Comparison of ENCODE assay signal across 10 cellular contexts in genomic region chr1:68174173-68175113, GRCh38. TPM values are rescaled to one million over a fixed set of nuclear protein-coding genes. Genes with fewer than 3 reads are reported as not detected.
DNase-seq lines count a peak whose midpoint lies in the region; ATAC-seq and TF ChIP-seq lines count a peak whose summit lies in the region.
"Had no signal": no experiment of that assay in that cellular context is flagged by ENCODE, and none has a peak within 500 bp of the region (broad histone marks: within the 10 kb centered on the region; RNA-seq: fewer than 3 reads in every experiment).

No MANE protein-coding gene starts in this region.

- H3K36me3 ChIP-seq in colonic mucosa: no peaks in the 10 kb centered on the region
- H3K36me3 ChIP-seq in mesendoderm (ENCODE audit: control insufficient read depth, insufficient read depth, low read length): no peaks in the 10 kb centered on the region
- H3K36me3 ChIP-seq in uterus: no peaks in the 10 kb centered on the region

- WGBS in mesendoderm (ENCODE audit: extremely low coverage, insufficient coverage, low lambda C conversion rate): no CpG with 5 or more reads among the region's 12 CpGs

- no peak for ATAC-seq in activated CD4-positive, CD25-positive, alpha-beta regulatory T cell treated with anti-CD3 and anti-CD28 coated beads, Interleukin-2, amount 50 U/mL, for 24 hours
- ATAC-seq in GM19023 (IDR thresholded peaks at IDR 0.05; ENCODE audit: unreplicated experiment): no peak

- peaks cover 9% of the 10 kb centered on the region for H3K4me1 Mint-ChIP-seq in activated T-helper 1 cell treated with anti-CD3 and anti-CD28 coated beads, Interleukin-12 subunit alpha, Interleukin-12 subunit beta, Interleukin-2, Interleukin-4 antibody, amounts not matched to agents 30 ng/mL and 10 ng/mL and 1 ng/mL, durations not matched to agents 14 hours and 24 hours and 36 hours (ENCODE audit: low read depth)
- H3K4me1 Mint-ChIP-seq: CD4-positive, CD25-positive, alpha-beta regulatory T cell had no signal

- no peak overlapping the region for H3K23ac ChIP-seq in mesendoderm (ENCODE audit: low read length)

- H2BK5ac ChIP-seq in mesendoderm (ENCODE audit: low read length): no peak overlapping the region

- H2BK120ac ChIP-seq in mesendoderm (ENCODE audit: low read depth, low read length): no peak overlapping the region

- H3K4me2 ChIP-seq in mesendoderm (ENCODE audit: low read length): no peak overlapping the region

- intact Hi-C loops in colonic mucosa (cut with DNase I): no loop called here
- intact Hi-C loops in uterus (cut with DNase I; ENCODE audit: low total_unique reads): no loop called here
- intact Hi-C loops in activated T-helper 1 cell treated with anti-CD3 and anti-CD28 coated beads, Interleukin-12 subunit alpha, Interleukin-12 subunit beta, Interleukin-2, Interleukin-4 antibody, amounts not matched to agents 30 ng/mL and 10 ng/mL and 1 ng/mL, durations not matched to agents 14 hours and 24 hours and 36 hours (cut with micrococcal nuclease): no loop called here

- H3K4ac ChIP-seq in mesendoderm (ENCODE audit: low read depth, low read length): no peak overlapping the region

- H2AK5ac ChIP-seq in mesendoderm (ENCODE audit: low read length): no peak overlapping the region

- H3K27me3 Mint-ChIP-seq in activated T-helper 1 cell treated with anti-CD3 and anti-CD28 coated beads, Interleukin-12 subunit alpha, Interleukin-12 subunit beta, Interleukin-2, Interleukin-4 antibody, amounts not matched to agents 30 ng/mL and 10 ng/mL and 1 ng/mL, durations not matched to agents 14 hours and 24 hours and 36 hours (ENCODE audit: insufficient read depth): no peaks in the 10 kb centered on the region
- H3K27me3 Mint-ChIP-seq: CD4-positive, CD25-positive, alpha-beta regulatory T cell had no signal

- H3K4me3 ChIP-seq in colonic mucosa (no peak overlapping the region), mesendoderm (ENCODE audit: low read length) (no peak overlapping the region), uterus (peak overlapping the region in 1 of 2 donors; percentile 17)

- no peaks in the 10 kb centered on the region for H3K36me3 Mint-ChIP-seq in activated T-helper 1 cell treated with anti-CD3 and anti-CD28 coated beads, Interleukin-12 subunit alpha, Interleukin-12 subunit beta, Interleukin-2, Interleukin-4 antibody, amounts not matched to agents 30 ng/mL and 10 ng/mL and 1 ng/mL, durations not matched to agents 14 hours and 24 hours and 36 hours (ENCODE audit: low read depth)
- H3K36me3 Mint-ChIP-seq: CD4-positive, CD25-positive, alpha-beta regulatory T cell had no signal

- no peak overlapping the region for H2BK15ac ChIP-seq in mesendoderm (replicated peaks; ENCODE audit: low read depth)

- H3K4me1 ChIP-seq in colonic mucosa (peaks cover 15% of the 10 kb centered on the region), mesendoderm (ENCODE audit: control insufficient read depth, low read depth, low read length) (peaks cover 5% of the 10 kb centered on the region), uterus (peaks cover 0 to 7% of the 10 kb centered on the region in 2 donors)

- H3K9me3 ChIP-seq in colonic mucosa (no peaks in the 10 kb centered on the region), uterus (no peaks in the 10 kb centered on the region)

- peak; percentile 90 for DNase-seq in A172 (ENCODE audit: low spot score)
- peak; percentile 54 for DNase-seq in NCI-H1105 treated with DMSO at 0.1 percent for 48 hours (lab: John Stamatoyannopoulos, UW)
- DNase-seq in colonic mucosa: peak; percentile 69
- DNase-seq in mesendoderm: peak; percentile 61
- DNase-seq in uterus: peak; percentile 42 to 69
- no peak for DNase-seq in activated T-helper 1 cell treated with anti-CD3 and anti-CD28 coated beads, Interleukin-12 subunit alpha, Interleukin-12 subunit beta, Interleukin-2, Interleukin-4 antibody, amounts not matched to agents 30 ng/mL and 10 ng/mL and 1 ng/mL, durations not matched to agents 14 hours and 24 hours and 36 hours (ENCODE audit: low spot score)
- DNase-seq: CD4-positive, CD25-positive, alpha-beta regulatory T cell had no signal

- no peak overlapping the region for H3K56ac ChIP-seq in mesendoderm (ENCODE audit: low read length)

- H3K27me3 ChIP-seq in colonic mucosa (no peaks in the 10 kb centered on the region), mesendoderm (ENCODE audit: insufficient read depth, low read length, poor library complexity) (no peaks in the 10 kb centered on the region), uterus (no peaks in the 10 kb centered on the region)

- H3K9me3 Mint-ChIP-seq in activated T-helper 1 cell treated with anti-CD3 and anti-CD28 coated beads, Interleukin-12 subunit alpha, Interleukin-12 subunit beta, Interleukin-2, Interleukin-4 antibody, amounts not matched to agents 30 ng/mL and 10 ng/mL and 1 ng/mL, durations not matched to agents 14 hours and 24 hours and 36 hours: no peaks in the 10 kb centered on the region
- H3K9me3 Mint-ChIP-seq: T-helper 1 cell treated with Interleukin-12 subunit alpha and Interleukin-12 subunit beta and Interleukin-4 antibody, amounts not matched to agents 30 μg/mL and 1 μg/mL, for 36 hours had no signal

- no peak for TF ChIP-seq POLR2A in uterus (IDR thresholded peaks at IDR 0.05)

- no peak for TF ChIP-seq CTCF in colonic mucosa (IDR thresholded peaks at IDR 0.05)
- TF ChIP-seq CTCF in uterus (IDR thresholded peaks at IDR 0.05): no peak

- H4K5ac ChIP-seq in mesendoderm (ENCODE audit: low read length): no peak overlapping the region

- no peak overlapping the region for H3K4me3 Mint-ChIP-seq in activated T-helper 1 cell treated with anti-CD3 and anti-CD28 coated beads, Interleukin-12 subunit alpha, Interleukin-12 subunit beta, Interleukin-2, Interleukin-4 antibody, amounts not matched to agents 30 ng/mL and 10 ng/mL and 1 ng/mL, durations not matched to agents 14 hours and 24 hours and 36 hours
- H3K4me3 Mint-ChIP-seq: CD4-positive, CD25-positive, alpha-beta regulatory T cell; T-helper 1 cell treated with Interleukin-12 subunit alpha and Interleukin-12 subunit beta and Interleukin-4 antibody, amounts not matched to agents 30 μg/mL and 1 μg/mL, for 36 hours had no signal

- H3K18ac ChIP-seq in mesendoderm (ENCODE audit: low read length): no peak overlapping the region

- no peaks in the 10 kb centered on the region for H3K79me2 ChIP-seq in mesendoderm (ENCODE audit: control insufficient read depth, insufficient read depth, low read length)

- no peak overlapping the region for H4K8ac ChIP-seq in mesendoderm (ENCODE audit: low read depth, low read length)

- no peak overlapping the region for H3K27ac Mint-ChIP-seq in activated T-helper 1 cell treated with anti-CD3 and anti-CD28 coated beads, Interleukin-12 subunit alpha, Interleukin-12 subunit beta, Interleukin-2, Interleukin-4 antibody, amounts not matched to agents 30 ng/mL and 10 ng/mL and 1 ng/mL, durations not matched to agents 14 hours and 24 hours and 36 hours
- H3K27ac Mint-ChIP-seq: CD4-positive, CD25-positive, alpha-beta regulatory T cell; T-helper 1 cell treated with Interleukin-12 subunit alpha and Interleukin-12 subunit beta and Interleukin-4 antibody, amounts not matched to agents 30 μg/mL and 1 μg/mL, for 36 hours had no signal

- peaks cover 10% of the 10 kb centered on the region for H3K79me1 ChIP-seq in mesendoderm (ENCODE audit: low read length)

- H3K9ac ChIP-seq in colonic mucosa (ENCODE audit: low read depth in 2 of 2, low read length in 2 of 2): no peak overlapping the region
- no peak overlapping the region for H3K9ac ChIP-seq in mesendoderm (ENCODE audit: low read length)

- peak overlapping the region; percentile 64 for H3K27ac ChIP-seq in colonic mucosa
- no peak overlapping the region for H3K27ac ChIP-seq in mesendoderm (ENCODE audit: low read depth, low read length)
- H3K27ac ChIP-seq in uterus: peak overlapping the region; percentile 70 to 74

RNA-seq across cellular contexts. Expression of gene WLS, which starts 57.9 kb away (rescaled TPM):
- total RNA-seq in A172 (2014; rRNA removed; shearing (Covaris generic)): 32.3 and 49.4 TPM in 2 replicates
- total RNA-seq in colonic mucosa (100 to 1,000 TPM in 1 of 2 donors, 10 to 100 TPM in 1; 88.3 to 116 TPM), uterus (100 to 1,000 TPM in 2 of 4 donors, 10 to 100 TPM in 2; 44.1 to 160 (median 76.8) TPM)
- polyA plus RNA-seq in mesendoderm (2013, experiment 1 of 2): 136 TPM
- polyA plus RNA-seq in mesendoderm (2013, experiment 2 of 2): 138 TPM
- total RNA-seq in activated T-helper 1 cell treated with anti-CD3 and anti-CD28 coated beads, Interleukin-12 subunit alpha, Interleukin-12 subunit beta, Interleukin-2, Interleukin-4 antibody, amounts not matched to agents 30 ng/mL and 10 ng/mL and 1 ng/mL, durations not matched to agents 14 hours and 24 hours and 36 hours: 0.70 TPM in 1 of 2 replicates, not detected in the other
- total RNA-seq: CD4-positive, CD25-positive, alpha-beta regulatory T cell had no signal
- polyA plus RNA-seq: CD4-positive, CD25-positive, alpha-beta regulatory T cell had no signal

Comparison
In these comparisons a context has a peak if more than half of its experiments do, and no peak if none do; other contexts are left out.
1. RNA of gene WLS, which starts 57.9 kb away (total RNA-seq): 88.3 to 116 TPM in colonic mucosa, 44.1 to 160 TPM in uterus and 32.3 to 49.4 TPM in A172; 0.70 TPM in activated T-helper 1 cell treated with anti-CD3 and anti-CD28 coated beads, Interleukin-12 subunit alpha, Interleukin-12 subunit beta, Interleukin-2, Interleukin-4 antibody, amounts not matched to agents 30 ng/mL and 10 ng/mL and 1 ng/mL, durations not matched to agents 14 hours and 24 hours and 36 hours; every median in the first group is over 10 times any median in the second.